Comparison of ENCODE assay signal across 11 cellular contexts in the genomic region with DNA sequence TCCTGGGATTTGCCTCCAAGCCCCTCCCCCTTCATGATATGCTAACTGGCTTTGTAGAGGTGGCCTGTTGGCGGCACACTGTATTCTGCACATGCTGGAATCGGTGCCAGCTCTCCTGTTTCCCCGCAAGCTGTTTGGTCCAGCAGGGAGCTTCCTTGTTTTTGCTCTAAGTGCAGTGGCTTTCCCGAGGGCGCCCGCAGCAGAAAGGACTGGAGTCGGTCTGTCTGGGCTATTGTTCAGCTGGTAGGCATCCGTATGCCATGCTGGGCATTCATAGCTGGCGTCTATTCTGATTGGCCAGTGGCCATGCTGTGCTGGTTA.
DNase-seq lines count a peak whose midpoint lies in the region; ATAC-seq and TF ChIP-seq lines count a peak whose summit lies in the region.
"Had no signal": no experiment of that assay in that cellular context is flagged by ENCODE, and none has a peak within 500 bp of the region (broad histone marks: within the 10 kb centered on the region; RNA-seq: fewer than 3 reads in every experiment).

No MANE protein-coding gene starts in this region.

- H3K9me3 Mint-ChIP-seq in MCF 10A (ENCODE audit: unreplicated experiment) = no peaks in the 10 kb centered on the region
- H3K9me3 Mint-ChIP-seq: activated T-cell treated with anti-CD3 and anti-CD28 coated beads, Interleukin-2, amount 50 U/mL, for 24 hours; stimulated activated effector memory CD8-positive, alpha-beta T cell treated with anti-CD3 and anti-CD28 coated beads, Interleukin-12 subunit alpha, Interleukin-12 subunit beta, amount 100 ng/mL, for 72 hours had no signal

- H3K36me3 ChIP-seq in gastroesophageal sphincter (no peaks in the 10 kb centered on the region), thoracic aorta (no peaks in the 10 kb centered on the region)
- H3K36me3 ChIP-seq: esophagus muscularis mucosa had no signal

- no peaks in the 10 kb centered on the region for H3K9me3 ChIP-seq in gastroesophageal sphincter
- H3K9me3 ChIP-seq in thoracic aorta = no peaks in the 10 kb centered on the region
- H3K9me3 ChIP-seq: esophagus muscularis mucosa had no signal

- POLR2A ChIA-PET in MCF 10A (lab: Yijun Ruan, JAX) = no interaction called here
- POLR2A ChIA-PET in GM10248 (lab: Yijun Ruan, JAX) = no interaction called here

- no peaks in the 10 kb centered on the region for H3K4me1 Mint-ChIP-seq in MCF 10A (ENCODE audit: insufficient read depth, unreplicated experiment)
- H3K4me1 Mint-ChIP-seq: stimulated activated effector memory CD8-positive, alpha-beta T cell treated with anti-CD3 and anti-CD28 coated beads, Interleukin-12 subunit alpha, Interleukin-12 subunit beta, amount 100 ng/mL, for 72 hours had no signal

- DNase-seq in T47D (ENCODE audit: low read depth in 1 of 2, low spot score in 1 of 2) (peak; percentile 26 to 85), MCF 10A (ENCODE audit: unreplicated experiment) (no peak), NCI-H345 (lab: John Stamatoyannopoulos, UW) (peak; percentile 73), thoracic aorta (ENCODE audit: low spot score) (no peak), GM10248 (ENCODE audit: extremely low spot score) (no peak), amniotic stem cell (lab: John Stamatoyannopoulos, UW) (no peak)
- DNase-seq: activated T-cell treated with anti-CD3 and anti-CD28 coated beads, Interleukin-2, amount 50 U/mL, for 24 hours had no signal

- TF ChIP-seq POLR2A in gastroesophageal sphincter (IDR thresholded peaks at IDR 0.05) = no peak

- no peak overlapping the region for H3K4me3 Mint-ChIP-seq in MCF 10A (ENCODE audit: unreplicated experiment)
- H3K4me3 Mint-ChIP-seq: activated T-cell treated with anti-CD3 and anti-CD28 coated beads, Interleukin-2, amount 50 U/mL, for 24 hours; stimulated activated effector memory CD8-positive, alpha-beta T cell treated with anti-CD3 and anti-CD28 coated beads, Interleukin-12 subunit alpha, Interleukin-12 subunit beta, amount 100 ng/mL, for 72 hours had no signal

- H3K4me3 ChIP-seq in gastroesophageal sphincter (no peak overlapping the region), thoracic aorta (no peak overlapping the region)
- H3K4me3 ChIP-seq: esophagus muscularis mucosa had no signal

- CTCF ChIA-PET in MCF 10A (lab: Yijun Ruan, JAX) = interaction anchor here (1.0 kb wide), 1 partner anchor 11 kb away, joined by 3 read pairs; no protein-coding TSS in a partner anchor
- CTCF ChIA-PET in GM10248 (lab: Yijun Ruan, JAX) = interaction anchor here (1.1 to 1.2 kb wide), 3 partner anchors 13 to 41 kb away, joined by 3 to 4 read pairs (median 3); no protein-coding TSS in a partner anchor

- in situ Hi-C loops in T47D (cut with HindIII; ENCODE audit: low pct_unique_long_range_greater_than_20kb, low sequenced_read_pairs) = no loop called here

- H3K27me3 ChIP-seq in gastroesophageal sphincter (no peaks in the 10 kb centered on the region), thoracic aorta (replicated peaks; ENCODE audit: insufficient read depth) (no peaks in the 10 kb centered on the region)
- H3K27me3 ChIP-seq: esophagus muscularis mucosa had no signal

- intact Hi-C loops in MCF 10A (cut with micrococcal nuclease) = no loop called here

- ATAC-seq in gastroesophageal sphincter (peak; percentile 18), thoracic aorta (ENCODE audit: insufficient number of reproducible peaks, low FRiP score, low read depth) (no peak), HG02885 (IDR thresholded peaks at IDR 0.05; ENCODE audit: poor library complexity, unreplicated experiment) (no peak)
- ATAC-seq: stimulated activated effector memory CD8-positive, alpha-beta T cell treated with anti-CD3 and anti-CD28 coated beads, Interleukin-12 subunit alpha, Interleukin-12 subunit beta, amount 100 ng/mL, for 72 hours had no signal

- H3K27ac ChIP-seq in gastroesophageal sphincter (no peak overlapping the region), thoracic aorta (peak overlapping the region; percentile 9 to 13)
- H3K27ac ChIP-seq: esophagus muscularis mucosa had no signal

- no TSS peak for BruUV-seq in MCF 10A (replicated peaks; lab: Mats Ljungman, UMichigan)

- H3K4me1 ChIP-seq in gastroesophageal sphincter (peaks cover 0 to 3% (median 0%) of the 10 kb centered on the region in 3 donors), thoracic aorta (ENCODE audit: control insufficient read depth in 1 of 2, low read depth in 2 of 2) (peaks cover 0 to 25% of the 10 kb centered on the region in 2 donors)

- no peak for TF ChIP-seq CTCF in MCF 10A (IDR thresholded peaks at IDR 0.05; ENCODE audit: unreplicated experiment)
- TF ChIP-seq CTCF in gastroesophageal sphincter (IDR thresholded peaks at IDR 0.05) = no peak
- TF ChIP-seq CTCF in thoracic aorta (IDR thresholded peaks at IDR 0.05) = no peak
- no peak for TF ChIP-seq CTCF in GM10248 (IDR thresholded peaks at IDR 0.05; ENCODE audit: control extremely low read depth, extremely low read depth, low read depth, missing control alignments)

- H3K27ac Mint-ChIP-seq in MCF 10A (ENCODE audit: low read depth, unreplicated experiment) = no peak overlapping the region
- H3K27ac Mint-ChIP-seq: activated T-cell treated with anti-CD3 and anti-CD28 coated beads, Interleukin-2, amount 50 U/mL, for 24 hours had no signal

- no peaks in the 10 kb centered on the region for H3K36me3 Mint-ChIP-seq in MCF 10A (ENCODE audit: insufficient read depth, unreplicated experiment)
- H3K36me3 Mint-ChIP-seq: stimulated activated effector memory CD8-positive, alpha-beta T cell treated with anti-CD3 and anti-CD28 coated beads, Interleukin-12 subunit alpha, Interleukin-12 subunit beta, amount 100 ng/mL, for 72 hours had no signal

- TF ChIP-seq EP300 in gastroesophageal sphincter (IDR thresholded peaks at IDR 0.05) = no peak

- no peaks in the 10 kb centered on the region for H3K27me3 Mint-ChIP-seq in MCF 10A (ENCODE audit: insufficient read depth, unreplicated experiment)
- H3K27me3 Mint-ChIP-seq: activated T-cell treated with anti-CD3 and anti-CD28 coated beads, Interleukin-2, amount 50 U/mL, for 24 hours had no signal

- 38% methylated on average over 7 of the region's 9 CpGs; no CpG with 5 or more reads in 1 of the 2 donors for WGBS in gastroesophageal sphincter (ENCODE audit: low coverage in 1 of 2), 2 donors

Comparison
In these comparisons a context has a peak if more than half of its experiments do, and no peak if none do; other contexts are left out.
1. DNase-seq: peak in T47D (2 of 2) and NCI-H345 (single experiment); none in MCF 10A (single experiment), thoracic aorta (single experiment), GM10248 (single experiment) and amniotic stem cell (single experiment).
2. H3K27ac ChIP-seq: peak in thoracic aorta (2 of 2); none in gastroesophageal sphincter (0 of 4).